22 cellular contexts compared by ENCODE assay signal in the genomic region with DNA sequence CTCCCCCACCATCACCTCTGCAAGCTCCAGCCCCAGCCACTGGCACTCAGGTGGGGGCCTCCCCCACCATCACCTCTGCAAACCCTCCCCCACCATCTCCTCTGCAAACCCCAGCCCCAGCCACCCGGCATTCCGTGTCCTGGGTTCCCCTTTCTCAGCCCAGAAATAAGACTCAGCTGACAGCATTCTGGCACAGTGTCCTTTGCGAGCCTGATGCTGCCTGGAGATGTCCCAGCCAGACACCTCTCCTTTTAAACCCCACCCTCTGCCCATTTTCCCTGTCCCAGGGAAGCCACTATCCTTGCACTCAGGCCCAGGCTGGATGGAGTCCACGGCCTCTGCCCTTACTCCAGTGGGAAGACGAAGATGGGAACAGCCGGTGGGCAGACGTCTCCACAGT. TPM values are rescaled to one million over a fixed set of nuclear protein-coding genes. Genes with fewer than 3 reads are reported as not detected.
"Had no signal": no experiment of that assay in that cellular context is flagged by ENCODE, and none has a peak within 500 bp of the region (broad histone marks: within the 10 kb centered on the region; RNA-seq: fewer than 3 reads in every experiment).

No MANE protein-coding gene starts in this region.

- H3K36me3 Mint-ChIP-seq: activated naive CD4-positive, alpha-beta T cell treated with anti-CD3 and anti-CD28 coated beads, Interleukin-2, amount 50 U/mL, for 24 hours had no signal

- H3K27me3 ChIP-seq: brain microvascular endothelial cell, testis, uterus had no signal

- ATAC-seq: foreskin keratinocyte, mucosa of descending colon had no signal

- H3K36me3 ChIP-seq: brain microvascular endothelial cell, uterus had no signal

- H3K27ac ChIP-seq: brain microvascular endothelial cell, foreskin keratinocyte, parathyroid adenoma, testis, uterus, VCaP had no signal

- DNase-seq: activated CD4-positive, alpha-beta T cell treated with anti-CD3 and anti-CD28 coated beads, Interleukin-2, amount 10 ng/mL, durations not matched to agents 7 days and 5 days; activated CD4-positive, CD25-positive, alpha-beta regulatory T cell treated with anti-CD3 and anti-CD28 coated beads, Interleukin-2, amount 50 U/mL, for 72 hours; activated gamma-delta T cell treated with Interleukin-2 at 50 U/mL for 16 hours; activated T-cell treated with anti-CD3 and anti-CD28 coated beads, Interleukin-2, amount 50 U/mL, for 1 hour; brain microvascular endothelial cell; central memory CD4-positive, alpha-beta T cell; dermis blood vessel endothelial cell; effector memory CD4-positive, alpha-beta T cell; hippocampal formation; kidney glomerular epithelial cell; mucosa of descending colon; nephron progenitor cell; stimulated activated CD4-positive, alpha-beta T cell treated with anti-CD3 and anti-CD28 coated beads, Interleukin-2, amount 100 ng/mL, for 48 hours; stimulated activated CD8-positive, alpha-beta memory T cell treated with anti-CD3 and anti-CD28 coated beads, Interleukin-4, amount 100 ng/mL, for 48 hours; stimulated activated naive CD4-positive, alpha-beta T cell; trophoblast cell; uterus had no signal

- H3K4me3 Mint-ChIP-seq: activated CD4-positive, alpha-beta T cell treated with anti-CD3 and anti-CD28 coated beads, Interleukin-2, amount 10 ng/mL, durations not matched to agents 7 days and 5 days; activated naive CD4-positive, alpha-beta T cell treated with anti-CD3 and anti-CD28 coated beads, Interleukin-2, amount 50 U/mL, for 24 hours; nephron progenitor cell had no signal

- H3K27me3 Mint-ChIP-seq: activated CD4-positive, alpha-beta T cell treated with anti-CD3 and anti-CD28 coated beads, Interleukin-2, amount 10 ng/mL, durations not matched to agents 7 days and 5 days; activated naive CD4-positive, alpha-beta T cell treated with anti-CD3 and anti-CD28 coated beads, Interleukin-2, amount 50 U/mL, for 24 hours had no signal

- H3K9me3 ChIP-seq: mucosa of descending colon, testis, uterus had no signal

- H3K4me3 ChIP-seq: mucosa of descending colon, testis, uterus had no signal

- H3K4me1 ChIP-seq: foreskin keratinocyte, parathyroid adenoma, uterus had no signal

- H3K27ac Mint-ChIP-seq: activated CD4-positive, alpha-beta T cell treated with anti-CD3 and anti-CD28 coated beads, Interleukin-2, amount 10 ng/mL, durations not matched to agents 7 days and 5 days; activated naive CD4-positive, alpha-beta T cell treated with anti-CD3 and anti-CD28 coated beads, Interleukin-2, amount 50 U/mL, for 24 hours; nephron progenitor cell had no signal

- H3K9me3 Mint-ChIP-seq: activated CD4-positive, alpha-beta T cell treated with anti-CD3 and anti-CD28 coated beads, Interleukin-2, amount 10 ng/mL, durations not matched to agents 7 days and 5 days; activated naive CD4-positive, alpha-beta T cell treated with anti-CD3 and anti-CD28 coated beads, Interleukin-2, amount 50 U/mL, for 24 hours; nephron progenitor cell had no signal

RNA-seq across cellular contexts. Expression of gene ELFN1, which starts 49.8 kb away (rescaled TPM):
- total RNA-seq: foreskin keratinocyte had no signal
